8 cellular contexts compared by ENCODE assay signal in genomic region chr14:23469127-23469905, GRCh38. TPM values are rescaled to one million over a fixed set of nuclear protein-coding genes. Genes with fewer than 3 reads are reported as not detected.
DNase-seq lines count a peak whose midpoint lies in the region; ATAC-seq and TF ChIP-seq lines count a peak whose summit lies in the region.

A gene with protein sequence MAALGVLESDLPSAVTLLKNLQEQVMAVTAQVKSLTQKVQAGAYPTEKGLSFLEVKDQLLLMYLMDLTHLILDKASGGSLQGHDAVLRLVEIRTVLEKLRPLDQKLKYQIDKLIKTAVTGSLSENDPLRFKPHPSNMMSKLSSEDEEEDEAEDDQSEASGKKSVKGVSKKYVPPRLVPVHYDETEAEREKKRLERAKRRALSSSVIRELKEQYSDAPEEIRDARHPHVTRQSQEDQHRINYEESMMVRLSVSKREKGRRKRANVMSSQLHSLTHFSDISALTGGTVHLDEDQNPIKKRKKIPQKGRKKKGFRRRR (plus strand): TSS chr14:23469703. CDS start chr14:23469716, 13 bp downstream.

- peaks cover 0 to 3% (median 1%) of the 10 kb centered on the region in 3 donors for H3K27me3 Mint-ChIP-seq in CD14-positive monocyte (ENCODE audit: low read depth in 3 of 3)
- H3K27me3 Mint-ChIP-seq in dendritic cell treated with granulocyte-macrophage colony-stimulating factor and Interleukin-4, amounts not matched to agents 40 ng/mL and 50 ng/mL, for 4 days = peaks cover 2% of the 10 kb centered on the region

- peaks cover 0 to 3% (median 0%) of the 10 kb centered on the region in 7 donors for H3K9me3 Mint-ChIP-seq in CD14-positive monocyte
- H3K9me3 Mint-ChIP-seq in dendritic cell treated with granulocyte-macrophage colony-stimulating factor and Interleukin-4, amounts not matched to agents 40 ng/mL and 50 ng/mL, for 4 days = no peaks in the 10 kb centered on the region

- ATAC-seq in GM19351 (IDR thresholded peaks at IDR 0.05; ENCODE audit: unreplicated experiment) (peak; percentile 94), HG03521 (IDR thresholded peaks at IDR 0.05; ENCODE audit: unreplicated experiment) (peak; percentile 94), left lobe of liver (peak; percentile 94)

- peak; percentile 96 for DNase-seq in CD14-positive monocyte (ENCODE audit: low spot score)
- DNase-seq in NCI-H69 (lab: John Stamatoyannopoulos, UW) = peak; percentile 100
- DNase-seq in activated CD4-positive, alpha-beta T cell treated with anti-CD3 and anti-CD28 coated beads, Interleukin-2, amount 50 U/mL, for 1 hour = peak; percentile 89
- DNase-seq in left lobe of liver (ENCODE audit: low spot score) = peak; percentile 95
- DNase-seq in stimulated activated CD4-positive, alpha-beta T cell treated with anti-CD3 and anti-CD28 coated beads, Interleukin-2, amount 100 ng/mL, for 4 hours (ENCODE audit: low read depth) = peak; percentile 88

- peaks cover 3% of the 10 kb centered on the region for H3K4me1 Mint-ChIP-seq in CD14-positive monocyte
- no peaks in the 10 kb centered on the region for H3K4me1 Mint-ChIP-seq in dendritic cell treated with granulocyte-macrophage colony-stimulating factor and Interleukin-4, amounts not matched to agents 40 ng/mL and 50 ng/mL, for 4 days (ENCODE audit: low read depth)

- intact Hi-C loops in CD14-positive monocyte (cut with micrococcal nuclease) = loop anchor here in 1 of 2 donors (10.0 kb wide), 1 partner anchor 145 kb away; the partner anchor contains the start of gene PABPN1
- intact Hi-C loops in dendritic cell treated with granulocyte-macrophage colony-stimulating factor and Interleukin-4, amounts not matched to agents 40 ng/mL and 50 ng/mL, for 4 days (cut with micrococcal nuclease) = loop anchor here (1.0 kb wide), 1 partner anchor 148 kb away; the partner anchor contains the start of gene PABPN1

- peaks cover 30 to 37% of the 10 kb centered on the region in 2 donors for H3K36me3 Mint-ChIP-seq in CD14-positive monocyte
- peaks cover 38% of the 10 kb centered on the region for H3K36me3 Mint-ChIP-seq in dendritic cell treated with granulocyte-macrophage colony-stimulating factor and Interleukin-4, amounts not matched to agents 40 ng/mL and 50 ng/mL, for 4 days (ENCODE audit: low read depth)

- H3K27ac Mint-ChIP-seq in CD14-positive monocyte = no peak within 1 kb of the TSS
- no peak within 1 kb of the TSS for H3K27ac Mint-ChIP-seq in dendritic cell treated with granulocyte-macrophage colony-stimulating factor and Interleukin-4, amounts not matched to agents 40 ng/mL and 50 ng/mL, for 4 days

- TF ChIP-seq CTCF in CD14-positive monocyte (IDR thresholded peaks at IDR 0.05) = peak; percentile 78

- H3K4me3 Mint-ChIP-seq in CD14-positive monocyte = no peak within 1 kb of the TSS
- peak within 1 kb of the TSS; percentile 6 for H3K4me3 Mint-ChIP-seq in dendritic cell treated with granulocyte-macrophage colony-stimulating factor and Interleukin-4, amounts not matched to agents 40 ng/mL and 50 ng/mL, for 4 days

RNA-seq across cellular contexts. Expression of the gene that starts here (rescaled TPM):
- polyA plus RNA-seq in CD14-positive monocyte = 10 to 100 TPM; 22.7 to 26.8 TPM
- 12.1 TPM for total RNA-seq in left lobe of liver

Comparison
In these comparisons a context has a peak if more than half of its experiments do, and no peak if none do; other contexts are left out.
1. Peak in every context shown above with its lines: DNase-seq and ATAC-seq.